Comparison of ENCODE assay signal across 20 cellular contexts in genomic region chr14:106509176-106509575, GRCh38.
DNase-seq lines count a peak whose midpoint lies in the region; ATAC-seq, FAIRE-seq and TF ChIP-seq lines count a peak whose summit lies in the region.
"Had no signal": no experiment of that assay in that cellular context is flagged by ENCODE, and none has a peak within 500 bp of the region (broad histone marks: within the 10 kb centered on the region; RNA-seq: fewer than 3 reads in every experiment).

No MANE protein-coding gene starts in this region.

- DNase-seq in activated naive CD4-positive, alpha-beta T cell treated with anti-CD3 and anti-CD28 coated beads, Interleukin-2, amount 50 U/mL, for 72 hours (ENCODE audit: low spot score in 2 of 2), result no peak
- DNase-seq in GM12891 (ENCODE audit: insufficient read length, low spot score), result no peak
- no peak for DNase-seq in central memory CD8-positive, alpha-beta T cell (ENCODE audit: low spot score in 2 of 2)
- no peak for DNase-seq in natural killer cell treated with Interleukin-12 subunit alpha and Interleukin-12 subunit beta and Interleukin-15 and Interleukin-18, amount 100 ng/mL, for 72 hours (ENCODE audit: low spot score)
- DNase-seq in globus pallidus (ENCODE audit: low spot score), result no peak
- no peak for DNase-seq in activated T-helper 2 cell treated with anti-CD3 and anti-CD28 coated beads, Interferon-gamma antibody, Interleukin-2, Interleukin-4, amounts not matched to agents 10 μg/mL and 5 μg/mL and 100 μg/mL, durations not matched to agents 14 hours and 24 hours and 36 hours (ENCODE audit: low spot score)
- DNase-seq: ACHN; AML-193; DMS79 treated with DMSO at 0.1 percent for 48 hours; NCI-H1436; NCI-H2029; NCI-H2171; NCI-H446 treated with DMSO at 0.1 percent for 48 hours; NK-92 treated with Interleukin-12 subunit alpha and Interleukin-12 subunit beta, amount 100 ng/mL, for 24 hours; SHP77 had no signal

- H3K4me1 Mint-ChIP-seq in activated naive CD4-positive, alpha-beta T cell treated with anti-CD3 and anti-CD28 coated beads, Interleukin-2, amount 50 U/mL, for 24 hours, result peaks cover 95% of the 10 kb centered on the region
- H3K4me1 Mint-ChIP-seq in central memory CD8-positive, alpha-beta T cell, result peaks cover 91% of the 10 kb centered on the region
- peaks cover 78 to 96% of the 10 kb centered on the region in 2 donors for H3K4me1 Mint-ChIP-seq in natural killer cell treated with Interleukin-12 subunit alpha and Interleukin-12 subunit beta and Interleukin-15 and Interleukin-18, amount 100 ng/mL, for 72 hours (ENCODE audit: low read depth in 2 of 2)
- H3K4me1 Mint-ChIP-seq in activated T-helper 2 cell treated with anti-CD3 and anti-CD28 coated beads, Interferon-gamma antibody, Interleukin-2, Interleukin-4, amounts not matched to agents 10 μg/mL and 5 μg/mL and 100 μg/mL, durations not matched to agents 14 hours and 24 hours and 36 hours (ENCODE audit: low read depth), result peaks cover 57% of the 10 kb centered on the region
- H3K4me1 Mint-ChIP-seq: GM23338 had no signal

- H3K27ac Mint-ChIP-seq in activated naive CD4-positive, alpha-beta T cell treated with anti-CD3 and anti-CD28 coated beads, Interleukin-2, amount 50 U/mL, for 24 hours, result peak overlapping the region; percentile 60
- H3K27ac Mint-ChIP-seq in activated naive CD4-positive, alpha-beta T cell treated with anti-CD3 and anti-CD28 coated beads, Interleukin-2, amount 50 U/mL, for 72 hours, result peak overlapping the region in 1 of 2 donors; percentile 28
- H3K27ac Mint-ChIP-seq in central memory CD8-positive, alpha-beta T cell (ENCODE audit: low read depth), result peak overlapping the region; percentile 75
- peak overlapping the region; percentile 86 to 90 for H3K27ac Mint-ChIP-seq in natural killer cell treated with Interleukin-12 subunit alpha and Interleukin-12 subunit beta and Interleukin-15 and Interleukin-18, amount 100 ng/mL, for 72 hours
- H3K27ac Mint-ChIP-seq in activated T-helper 2 cell treated with anti-CD3 and anti-CD28 coated beads, Interferon-gamma antibody, Interleukin-2, Interleukin-4, amounts not matched to agents 10 μg/mL and 5 μg/mL and 100 μg/mL, durations not matched to agents 14 hours and 24 hours and 36 hours, result no peak overlapping the region
- H3K27ac Mint-ChIP-seq: GM23338 had no signal

- H3K9me3 Mint-ChIP-seq in activated naive CD4-positive, alpha-beta T cell treated with anti-CD3 and anti-CD28 coated beads, Interleukin-2, amount 50 U/mL, for 24 hours, result no peaks in the 10 kb centered on the region
- H3K9me3 Mint-ChIP-seq in activated naive CD4-positive, alpha-beta T cell treated with anti-CD3 and anti-CD28 coated beads, Interleukin-2, amount 50 U/mL, for 72 hours, result no peaks in the 10 kb centered on the region
- no peaks in the 10 kb centered on the region for H3K9me3 Mint-ChIP-seq in central memory CD8-positive, alpha-beta T cell
- no peaks in the 10 kb centered on the region for H3K9me3 Mint-ChIP-seq in natural killer cell treated with Interleukin-12 subunit alpha and Interleukin-12 subunit beta and Interleukin-15 and Interleukin-18, amount 100 ng/mL, for 72 hours
- H3K9me3 Mint-ChIP-seq in activated T-helper 2 cell treated with anti-CD3 and anti-CD28 coated beads, Interferon-gamma antibody, Interleukin-2, Interleukin-4, amounts not matched to agents 10 μg/mL and 5 μg/mL and 100 μg/mL, durations not matched to agents 14 hours and 24 hours and 36 hours, result no peaks in the 10 kb centered on the region

- intact Hi-C loops in activated T-helper 2 cell treated with anti-CD3 and anti-CD28 coated beads, Interferon-gamma antibody, Interleukin-2, Interleukin-4, amounts not matched to agents 10 μg/mL and 5 μg/mL and 100 μg/mL, durations not matched to agents 14 hours and 24 hours and 36 hours (cut with micrococcal nuclease), result no loop called here

- peak; percentile 43 for FAIRE-seq in GM12891 (lab: Jason Lieb, UNC)
- FAIRE-seq: G401.6, K562 had no signal

- no peaks in the 10 kb centered on the region for H3K36me3 Mint-ChIP-seq in activated naive CD4-positive, alpha-beta T cell treated with anti-CD3 and anti-CD28 coated beads, Interleukin-2, amount 50 U/mL, for 24 hours
- H3K36me3 Mint-ChIP-seq in activated naive CD4-positive, alpha-beta T cell treated with anti-CD3 and anti-CD28 coated beads, Interleukin-2, amount 50 U/mL, for 72 hours, result no peaks in the 10 kb centered on the region
- peaks cover 8% of the 10 kb centered on the region for H3K36me3 Mint-ChIP-seq in central memory CD8-positive, alpha-beta T cell (ENCODE audit: insufficient read depth)
- no peaks in the 10 kb centered on the region for H3K36me3 Mint-ChIP-seq in natural killer cell treated with Interleukin-12 subunit alpha and Interleukin-12 subunit beta and Interleukin-15 and Interleukin-18, amount 100 ng/mL, for 72 hours
- no peaks in the 10 kb centered on the region for H3K36me3 Mint-ChIP-seq in activated T-helper 2 cell treated with anti-CD3 and anti-CD28 coated beads, Interferon-gamma antibody, Interleukin-2, Interleukin-4, amounts not matched to agents 10 μg/mL and 5 μg/mL and 100 μg/mL, durations not matched to agents 14 hours and 24 hours and 36 hours (ENCODE audit: low read depth)

- H3K4me3 Mint-ChIP-seq in activated naive CD4-positive, alpha-beta T cell treated with anti-CD3 and anti-CD28 coated beads, Interleukin-2, amount 50 U/mL, for 24 hours, result peak overlapping the region; percentile 28
- H3K4me3 Mint-ChIP-seq in central memory CD8-positive, alpha-beta T cell, result peak overlapping the region; percentile 64
- peak overlapping the region; percentile 54 for H3K4me3 Mint-ChIP-seq in natural killer cell treated with Interleukin-12 subunit alpha and Interleukin-12 subunit beta and Interleukin-15 and Interleukin-18, amount 100 ng/mL, for 72 hours
- H3K4me3 Mint-ChIP-seq in activated T-helper 2 cell treated with anti-CD3 and anti-CD28 coated beads, Interferon-gamma antibody, Interleukin-2, Interleukin-4, amounts not matched to agents 10 μg/mL and 5 μg/mL and 100 μg/mL, durations not matched to agents 14 hours and 24 hours and 36 hours (ENCODE audit: low read depth), result no peak overlapping the region
- H3K4me3 Mint-ChIP-seq: GM23338 had no signal

- no peak for TF ChIP-seq POLR2A in GM12891 (IDR thresholded peaks at IDR 0.05; ENCODE audit: low read depth, low read length)

- no peak for ATAC-seq in activated naive CD4-positive, alpha-beta T cell treated with anti-CD3 and anti-CD28 coated beads, Interleukin-2, amount 50 U/mL, for 72 hours
- ATAC-seq in central memory CD8-positive, alpha-beta T cell (replicated peaks; ENCODE audit: extremely low read depth, poor library complexity, severe bottlenecking), result no peak
- ATAC-seq in natural killer cell treated with Interleukin-12 subunit alpha and Interleukin-12 subunit beta and Interleukin-15 and Interleukin-18, amount 100 ng/mL, for 72 hours, result no peak
- ATAC-seq: GM23338, HCT116, K562 had no signal

- H3K27me3 Mint-ChIP-seq in activated naive CD4-positive, alpha-beta T cell treated with anti-CD3 and anti-CD28 coated beads, Interleukin-2, amount 50 U/mL, for 24 hours, result no peaks in the 10 kb centered on the region
- no peaks in the 10 kb centered on the region for H3K27me3 Mint-ChIP-seq in central memory CD8-positive, alpha-beta T cell
- H3K27me3 Mint-ChIP-seq in natural killer cell treated with Interleukin-12 subunit alpha and Interleukin-12 subunit beta and Interleukin-15 and Interleukin-18, amount 100 ng/mL, for 72 hours, result peaks cover 0 to 2% of the 10 kb centered on the region in 2 donors
- H3K27me3 Mint-ChIP-seq in activated T-helper 2 cell treated with anti-CD3 and anti-CD28 coated beads, Interferon-gamma antibody, Interleukin-2, Interleukin-4, amounts not matched to agents 10 μg/mL and 5 μg/mL and 100 μg/mL, durations not matched to agents 14 hours and 24 hours and 36 hours (ENCODE audit: low read depth), result peaks cover 35% of the 10 kb centered on the region

TF ChIP-seq in GM12891, 5 proteins besides CTCF, POLR2A, EP300 and RAD21:
- TF ChIP-seq SPI1 (IDR thresholded peaks at IDR 0.05; ENCODE audit: low read depth, low read length), result no peak
